In genomic region chr4:23888421-23889319, GRCh38 we compare ENCODE assay signal across 8 cellular contexts. TPM values are rescaled to one million over a fixed set of nuclear protein-coding genes. Genes with fewer than 3 reads are reported as not detected.
DNase-seq lines count a peak whose midpoint lies in the region; ATAC-seq and TF ChIP-seq lines count a peak whose summit lies in the region.

No MANE protein-coding gene starts in this region.

- H3K27ac ChIP-seq in MM.1S (ENCODE audit: low read length), result peak overlapping the region; percentile 51; the same call in 1 of the 2 replicates
- peak overlapping the region; percentile 86 to 90 (median 87) for H3K27ac ChIP-seq in esophagus muscularis mucosa (replicated peaks in 1 of 4)
- H3K27ac ChIP-seq in muscle layer of colon (ENCODE audit: low read depth, low read length), result peak overlapping the region; percentile 89

- peak overlapping the region; percentile 89 for H3K4me3 ChIP-seq in MM.1S (ENCODE audit: low read length)
- peak overlapping the region; percentile 55 to 63 (median 60) for H3K4me3 ChIP-seq in esophagus muscularis mucosa
- peak overlapping the region; percentile 56 to 78 for H3K4me3 ChIP-seq in muscle layer of colon (ENCODE audit: low read depth in 1 of 2, low read length in 2 of 2)

- no peaks in the 10 kb centered on the region for H3K36me3 ChIP-seq in MM.1S (replicated peaks; ENCODE audit: insufficient read depth, low read length)
- H3K36me3 ChIP-seq in esophagus muscularis mucosa, result no peaks in the 10 kb centered on the region
- H3K36me3 ChIP-seq in muscle layer of colon (ENCODE audit: insufficient read depth, low read length), result no peaks in the 10 kb centered on the region

- no peak for TF ChIP-seq EP300 in esophagus muscularis mucosa (IDR thresholded peaks at IDR 0.05)

- H3K9ac ChIP-seq in MM.1S (ENCODE audit: low read length), result peak overlapping the region; percentile 54; the same call in 1 of the 2 replicates
- H3K9ac ChIP-seq in muscle layer of colon (ENCODE audit: low read length), result peak overlapping the region; percentile 52

- WGBS in esophagus muscularis mucosa, result 6% methylated on average over 25 of the region's 25 CpGs

- TF ChIP-seq CTCF in MM.1S (IDR thresholded peaks at IDR 0.05; ENCODE audit: low read length) (no peak), esophagus muscularis mucosa (IDR thresholded peaks at IDR 0.05) (no peak)

- no peaks in the 10 kb centered on the region for H3K9me2 ChIP-seq in MM.1S (replicated peaks; ENCODE audit: insufficient read depth, low read length)

- ATAC-seq in GM21619 (IDR thresholded peaks at IDR 0.05; ENCODE audit: unreplicated experiment), result no peak
- no peak for ATAC-seq in HG03135 (IDR thresholded peaks at IDR 0.05; ENCODE audit: unreplicated experiment)

- intact Hi-C loops in esophagus muscularis mucosa (cut with DNase I), result no loop called here

- H3K27me3 ChIP-seq in MM.1S (replicated peaks; ENCODE audit: insufficient read depth, low read length) (no peaks in the 10 kb centered on the region), esophagus muscularis mucosa (no peaks in the 10 kb centered on the region), muscle layer of colon (ENCODE audit: control insufficient read depth in 1 of 2, insufficient read depth in 2 of 2, low read length in 2 of 2) (no peaks in the 10 kb centered on the region)

- H3K4me1 ChIP-seq in MM.1S (ENCODE audit: low read length) (peaks cover 15% of the 10 kb centered on the region; the same call in 1 of the 2 replicates), esophagus muscularis mucosa (peaks cover 13 to 73% (median 58%) of the 10 kb centered on the region in 4 donors), muscle layer of colon (ENCODE audit: insufficient read depth, low read length) (peaks cover 26% of the 10 kb centered on the region)

- H3K79me2 ChIP-seq in MM.1S (ENCODE audit: low read length), result peaks cover 49% of the 10 kb centered on the region

- H2AFZ ChIP-seq in MM.1S (ENCODE audit: low read length), result peak overlapping the region; percentile 73

- in situ Hi-C loops in ACHN (cut with HindIII; ENCODE audit: low pct_ligation_motif_present, low pct_unique_long_range_greater_than_20kb, low sequenced_read_pairs), result no loop called here

- H3K9me3 ChIP-seq in MM.1S (replicated peaks; ENCODE audit: insufficient read depth, low read length), result no peaks in the 10 kb centered on the region
- H3K9me3 ChIP-seq in esophagus muscularis mucosa, result no peaks in the 10 kb centered on the region
- H3K9me3 ChIP-seq in muscle layer of colon (ENCODE audit: low read length), result no peaks in the 10 kb centered on the region

- TF ChIP-seq POLR2A in esophagus muscularis mucosa (IDR thresholded peaks at IDR 0.05; ENCODE audit: low read depth), result no peak

- H4K20me1 ChIP-seq in MM.1S (ENCODE audit: insufficient read depth, low read length), result no peaks in the 10 kb centered on the region

- peak overlapping the region; percentile 78 for H3K4me2 ChIP-seq in MM.1S (ENCODE audit: low read depth, low read length)

- DNase-seq in ACHN (peak; percentile 55), MM.1S (peak; percentile 21), esophagus muscularis mucosa (ENCODE audit: extremely low spot score) (peak; percentile 91), Kasumi-1 (lab: John Stamatoyannopoulos, UW) (no peak), cerebellar nuclear complex (lab: John Stamatoyannopoulos, UW) (no peak)

- 0 out of 2 replicates have a peak, but pooled peaks cover 3% of the 10 kb centered on the region for H3F3A ChIP-seq in MM.1S (ENCODE audit: insufficient read depth, low read length)

RNA-seq across cellular contexts. Expression of gene PPARGC1A, which starts 1.2 kb away (rescaled TPM):
- total RNA-seq in esophagus muscularis mucosa, result 10 to 100 TPM; 13.8 to 22.8 (median 17.1) TPM

Comparison
In these comparisons a context has a peak if more than half of its experiments do, and no peak if none do; other contexts are left out.
1. DNase-seq: peak in ACHN (single experiment), MM.1S (single experiment) and esophagus muscularis mucosa (single experiment); none in Kasumi-1 (0 of 2) and cerebellar nuclear complex (0 of 2).
2. Peak in every context shown above with its lines, with median percentiles within 50 percentile points of each other: H3K27ac ChIP-seq and H3K4me3 ChIP-seq.